In the genomic region with DNA sequence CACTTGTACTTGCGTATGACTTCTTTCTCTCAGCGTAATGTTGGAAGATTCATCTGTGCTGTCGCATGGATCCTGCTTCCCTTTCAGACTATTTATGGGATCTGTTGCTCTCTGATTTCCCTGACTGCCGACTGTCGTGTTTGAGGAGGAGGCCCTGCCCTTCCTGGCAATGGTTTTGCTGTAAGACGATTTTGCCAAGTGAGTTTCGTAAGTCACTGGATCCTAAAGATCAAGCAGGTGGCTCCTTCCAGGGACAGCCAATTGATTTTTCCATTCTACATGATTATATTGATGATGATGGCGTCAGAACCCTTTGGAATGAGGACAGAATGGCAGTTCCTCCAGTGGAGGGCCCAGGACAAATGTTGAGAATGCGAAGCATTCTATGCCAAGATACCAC, we compare ENCODE assay signal across 14 cellular contexts. TPM values are rescaled to one million over a fixed set of nuclear protein-coding genes. Genes with fewer than 3 reads are reported as not detected.
A peak's percentile ranks its signal among the peaks of the same experiment; 100 is the strongest.
DNase-seq lines count a peak whose midpoint lies in the region; ATAC-seq and TF ChIP-seq lines count a peak whose summit lies in the region.
"Had no signal": no experiment of that assay in that cellular context is flagged by ENCODE, and none has a peak within 500 bp of the region (broad histone marks: within the 10 kb centered on the region; RNA-seq: fewer than 3 reads in every experiment).

No MANE protein-coding gene starts in this region.

- no peak overlapping the region for H3K4me3 ChIP-seq in gastrocnemius medialis
- H3K4me3 ChIP-seq: BLaER1, HAP-1 had no signal

- in situ Hi-C loops in gastrocnemius medialis (cut with MboI; ENCODE audit: low sequenced_read_pairs in 4 of 4), result no loop called here

- DNase-seq in Right ventricle myocardium superior (no peak), Right ventricle myocardium inferior (ENCODE audit: missing footprints) (no peak), left ventricle myocardium superior (no peak), gastrocnemius medialis (no peak), iPS-NIHi7 (ENCODE audit: extremely low spot score) (no peak), NAMALWA (ENCODE audit: low spot score) (no peak), hepatic stellate cell (ENCODE audit: low spot score) (no peak)
- DNase-seq: 8988T; Caco-2; CD8-positive, alpha-beta memory T cell; DND-41; GDM1 had no signal

- no peak for TF ChIP-seq CTCF in gastrocnemius medialis (IDR thresholded peaks at IDR 0.05 in 4 of 5, conservative IDR thresholded peaks at IDR 0.05 in 1 of 5)

- no peaks in the 10 kb centered on the region for H3K27me3 ChIP-seq in gastrocnemius medialis
- H3K27me3 ChIP-seq: BLaER1 had no signal

- peaks cover 0 to 9% of the 10 kb centered on the region in 2 donors for H3K4me1 ChIP-seq in gastrocnemius medialis
- H3K4me1 ChIP-seq: Caco-2, HAP-1 had no signal

- H3K36me3 ChIP-seq in gastrocnemius medialis, result no peaks in the 10 kb centered on the region
- H3K36me3 ChIP-seq: BLaER1, HAP-1 had no signal

- H3K27ac ChIP-seq in gastrocnemius medialis, result no peak overlapping the region
- H3K27ac ChIP-seq: BLaER1 had no signal

- no peaks in the 10 kb centered on the region for H3K9me3 ChIP-seq in gastrocnemius medialis
- H3K9me3 ChIP-seq: Caco-2, HAP-1 had no signal

- intact Hi-C loops in Right ventricle myocardium superior (cut with DNase I), result no loop called here
- intact Hi-C loops in Right ventricle myocardium inferior (cut with DNase I), result loop anchor here (5.0 kb wide), 1 partner anchor 35 kb away; no protein-coding TSS in a partner anchor
- intact Hi-C loops in left ventricle myocardium superior (cut with micrococcal nuclease), result no loop called here
- intact Hi-C loops in gastrocnemius medialis (cut with DNase I; ENCODE audit: low total_unique reads), result no loop called here

- no peak for TF ChIP-seq POLR2A in gastrocnemius medialis (IDR thresholded peaks at IDR 0.05)

- ATAC-seq in Right ventricle myocardium superior (ENCODE audit: poor library complexity) (peak; percentile 42), Right ventricle myocardium inferior (no peak), left ventricle myocardium superior (peak; percentile 18), gastrocnemius medialis (peak; percentile 11 to 62)

RNA-seq across cellular contexts. Expression of a gene that starts 8.7 kb away (rescaled TPM):
- total RNA-seq in Right ventricle myocardium superior, result 14.6 TPM
- 14.9 TPM for total RNA-seq in Right ventricle myocardium inferior
- 15.1 TPM for total RNA-seq in left ventricle myocardium superior
- 1 to 10 TPM; 3.6 to 4.8 (median 4.0) TPM for total RNA-seq in gastrocnemius medialis
